Comparison of ENCODE assay signal across 8 cellular contexts in the genomic region with DNA sequence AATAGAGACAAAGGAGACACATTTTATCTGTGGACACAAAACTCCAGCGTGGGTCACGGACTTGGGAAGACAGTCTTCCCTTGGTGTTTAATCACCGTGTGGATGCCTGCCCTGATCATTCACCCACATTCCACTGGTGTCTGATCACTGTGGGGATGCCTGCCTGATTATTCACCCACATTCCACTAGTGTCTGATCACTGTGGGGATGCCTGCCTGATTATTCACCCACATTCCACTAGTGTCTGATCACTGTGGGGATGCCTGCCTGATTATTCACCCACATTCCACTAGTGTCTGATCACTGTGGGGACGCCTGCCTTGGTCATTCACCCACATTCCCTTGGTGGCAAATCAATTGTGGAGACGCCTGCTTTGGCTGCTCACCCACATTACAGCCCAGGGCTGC.
DNase-seq lines count a peak whose midpoint lies in the region; TF ChIP-seq lines count a peak whose summit lies in the region.
"Not testable (repeated sequence)": the region's sequence is repeated elsewhere in the genome, so short reads cannot be mapped to it uniquely, and the experiment has no call there.

No MANE protein-coding gene starts in this region.

- peak overlapping the region; percentile 75 for H3K27ac Mint-ChIP-seq in chondrocyte (ENCODE audit: unreplicated experiment)

- peak; percentile 46 for DNase-seq in ACHN
- peak; percentile 69 for DNase-seq in GM23248
- DNase-seq in MG63, result peak; percentile 6
- DNase-seq in adipocyte (ENCODE audit: low read depth), result peak; percentile 67
- DNase-seq in chondrocyte (ENCODE audit: low spot score), result not testable (repeated sequence)
- DNase-seq in fibroblast of mammary gland (ENCODE audit: low read depth), result peak; percentile 43
- DNase-seq in kidney glomerular epithelial cell (lab: John Stamatoyannopoulos, UW), result peak; percentile 30
- DNase-seq in trophoblast cell, result peak; percentile 29 to 57

- H3K9ac ChIP-seq in GM23248; trophoblast cell (ENCODE audit: low read length): not testable (repeated sequence)
- H3K9ac ChIP-seq in adipocyte (ENCODE audit: low read length), result peak overlapping the region; percentile 24

- H3K4me1 ChIP-seq in GM23248 (ENCODE audit: insufficient read depth) (peaks cover 17% of the 10 kb centered on the region), adipocyte (ENCODE audit: control insufficient read depth, insufficient read depth, low read length) (peaks cover 18% of the 10 kb centered on the region)
- H3K4me1 ChIP-seq in trophoblast cell (ENCODE audit: control insufficient read depth in 1 of 2, insufficient read depth in 2 of 2, low read length in 2 of 2), result not testable (repeated sequence)

- TF ChIP-seq CTCF in chondrocyte (IDR thresholded peaks at IDR 0.05); fibroblast of mammary gland (conservative IDR thresholded peaks at IDR 0.05; ENCODE audit: control insufficient read depth, insufficient read depth, low read depth, low read length): not testable (repeated sequence)

- not testable (repeated sequence) for H3K79me2 ChIP-seq in GM23248 (ENCODE audit: insufficient read depth); trophoblast cell (ENCODE audit: control insufficient read depth, insufficient read depth, low read length, poor library complexity)

- not testable (repeated sequence) for H2BK5ac ChIP-seq in trophoblast cell (ENCODE audit: low read depth, low read length, poor library complexity)

- H3K4me1 Mint-ChIP-seq in chondrocyte (ENCODE audit: low read depth), result not testable (repeated sequence)

- not testable (repeated sequence) for H3K4me3 Mint-ChIP-seq in chondrocyte (ENCODE audit: unreplicated experiment)

- not testable (repeated sequence) for H3K9me2 ChIP-seq in GM23248 (ENCODE audit: insufficient read depth)

- H3K36me3 Mint-ChIP-seq in chondrocyte (ENCODE audit: low read depth), result not testable (repeated sequence)

- not testable (repeated sequence) for H3K79me1 ChIP-seq in trophoblast cell (ENCODE audit: low read length)

- not testable (repeated sequence) for H3K36me3 ChIP-seq in GM23248 (ENCODE audit: low read depth); MG63; adipocyte (ENCODE audit: control insufficient read depth, insufficient read depth, low read length, severe bottlenecking); trophoblast cell (ENCODE audit: control insufficient read depth in 1 of 2, insufficient read depth in 2 of 2, low read length in 2 of 2)

- not testable (repeated sequence) for H3K18ac ChIP-seq in trophoblast cell (ENCODE audit: low read length)

- H4K91ac ChIP-seq in trophoblast cell (ENCODE audit: low read depth, low read length), result not testable (repeated sequence)

- H3K4me2 ChIP-seq in GM23248 (ENCODE audit: unreplicated experiment); trophoblast cell (ENCODE audit: low read length): not testable (repeated sequence)

- H3K14ac ChIP-seq in trophoblast cell (ENCODE audit: low read length), result not testable (repeated sequence)

- not testable (repeated sequence) for H3K9me3 ChIP-seq in GM23248 (ENCODE audit: low read depth); MG63; adipocyte (ENCODE audit: control insufficient read depth, low read length); trophoblast cell (ENCODE audit: insufficient read depth, low read depth, low read length)

- H3K27ac ChIP-seq in GM23248, result peak overlapping the region; percentile 72
- H3K27ac ChIP-seq in trophoblast cell (ENCODE audit: low read depth, low read length), result peak overlapping the region; percentile 52

- H2BK120ac ChIP-seq in trophoblast cell (ENCODE audit: insufficient read depth, low read length, poor library complexity), result not testable (repeated sequence)

- H3K4me3 ChIP-seq in GM23248; MG63; adipocyte (ENCODE audit: low read length); fibroblast of mammary gland (ENCODE audit: control insufficient read depth, low read depth, low read length); trophoblast cell (ENCODE audit: low read depth, low read length): not testable (repeated sequence)

- not testable (repeated sequence) for H3K27me3 ChIP-seq in GM23248 (replicated peaks; ENCODE audit: insufficient read depth); MG63; adipocyte (replicated peaks; ENCODE audit: control insufficient read depth, insufficient read depth, low read length); trophoblast cell (ENCODE audit: insufficient read depth, low read length)

- 16 to 17% methylated on average over 5 of the region's 5 CpGs for WGBS in GM23248 (ENCODE audit: low coverage in 1 of 2, low lambda C conversion rate in 2 of 2, missing lambda C conversion rate in 2 of 2), 2 experiments
- WGBS in trophoblast cell (ENCODE audit: extremely low coverage, insufficient coverage, insufficient read length), result no CpG with 5 or more reads among the region's 5 CpGs

- not testable (repeated sequence) for H3K23ac ChIP-seq in trophoblast cell (ENCODE audit: low read length)

- not testable (repeated sequence) for H4K20me1 ChIP-seq in GM23248 (ENCODE audit: insufficient read depth)

- H2AFZ ChIP-seq in GM23248; trophoblast cell (ENCODE audit: insufficient read depth, low read length, poor library complexity): not testable (repeated sequence)

- not testable (repeated sequence) for H2BK12ac ChIP-seq in trophoblast cell (ENCODE audit: low read length)

- not testable (repeated sequence) for H4K12ac ChIP-seq in trophoblast cell (ENCODE audit: low read depth, low read length)

- H2AK5ac ChIP-seq in trophoblast cell (ENCODE audit: low read length), result not testable (repeated sequence)

- H4K8ac ChIP-seq in trophoblast cell (ENCODE audit: low read depth, low read length), result not testable (repeated sequence)

- not testable (repeated sequence) for H3K27me3 Mint-ChIP-seq in chondrocyte (ENCODE audit: low read depth)

- H3F3A ChIP-seq in GM23248 (ENCODE audit: insufficient read depth), result peaks cover 26% of the 10 kb centered on the region

- not testable (repeated sequence) for H3K9me3 Mint-ChIP-seq in chondrocyte (ENCODE audit: low read depth)

- H3K4ac ChIP-seq in trophoblast cell (ENCODE audit: low read depth, low read length), result not testable (repeated sequence)

- in situ Hi-C loops in ACHN (cut with HindIII; ENCODE audit: low pct_ligation_motif_present, low pct_unique_long_range_greater_than_20kb, low sequenced_read_pairs); GM23248 (cut with MboI): not testable (repeated sequence)
